10 cellular contexts compared by ENCODE assay signal in genomic region chr19:41409288-41409687, GRCh38. TPM values are rescaled to one million over a fixed set of nuclear protein-coding genes. Genes with fewer than 3 reads are reported as not detected.
DNase-seq lines count a peak whose midpoint lies in the region; ATAC-seq and TF ChIP-seq lines count a peak whose summit lies in the region.
"Had no signal": no experiment of that assay in that cellular context is flagged by ENCODE, and none has a peak within 500 bp of the region (broad histone marks: within the 10 kb centered on the region; RNA-seq: fewer than 3 reads in every experiment).

No MANE protein-coding gene starts in this region.

- intact Hi-C loops in CD14-positive monocyte (cut with micrococcal nuclease): no loop called here
- intact Hi-C loops in CD8-positive, alpha-beta T cell (cut with DNase I, micrococcal nuclease): no loop called here

- H3K4me3 Mint-ChIP-seq in CD14-positive monocyte: peak overlapping the region; percentile 54 to 61
- H3K4me3 Mint-ChIP-seq in CD8-positive, alpha-beta T cell: no peak overlapping the region
- H3K4me3 Mint-ChIP-seq: HFFc6 had no signal

- DNase-seq in CD14-positive monocyte (ENCODE audit: low spot score) (peak; percentile 79), NCI-H146 (lab: John Stamatoyannopoulos, UW) (peak; percentile 66), dermis blood vessel endothelial cell (peak; percentile 60), mesendoderm (peak; percentile 81), putamen (ENCODE audit: low spot score) (no peak), NCI-H446 treated with DMSO at 0.1 percent for 48 hours (lab: John Stamatoyannopoulos, UW) (no peak)
- no peak for DNase-seq in CD8-positive, alpha-beta T cell
- DNase-seq: activated naive CD4-positive, alpha-beta T cell treated with Interleukin-2 at 50 U/mL for 16 hours; HFFc6 had no signal

- peak overlapping the region; percentile 96 to 100 (median 99) for H3K27ac Mint-ChIP-seq in CD14-positive monocyte
- H3K27ac Mint-ChIP-seq in CD8-positive, alpha-beta T cell: no peak overlapping the region

- no peak overlapping the region for H2BK120ac ChIP-seq in mesendoderm (ENCODE audit: low read depth, low read length)

- TF ChIP-seq CTCF in CD14-positive monocyte (IDR thresholded peaks at IDR 0.05): no peak
- TF ChIP-seq CTCF in CD8-positive, alpha-beta T cell (IDR thresholded peaks at IDR 0.05): no peak

- no peaks in the 10 kb centered on the region for H3K79me2 ChIP-seq in mesendoderm (ENCODE audit: control insufficient read depth, insufficient read depth, low read length)

- H3K56ac ChIP-seq in mesendoderm (ENCODE audit: low read length): no peak overlapping the region

- no peaks in the 10 kb centered on the region for H3K9me3 ChIP-seq in CD8-positive, alpha-beta T cell (ENCODE audit: low read length)

- H3K9ac ChIP-seq in mesendoderm (ENCODE audit: low read length): no peak overlapping the region

- peaks cover 45 to 50% of the 10 kb centered on the region in 2 donors for H3K36me3 Mint-ChIP-seq in CD14-positive monocyte
- peaks cover 43% of the 10 kb centered on the region for H3K36me3 Mint-ChIP-seq in CD8-positive, alpha-beta T cell

- peaks cover 78% of the 10 kb centered on the region for H3K4me1 Mint-ChIP-seq in CD14-positive monocyte
- peaks cover 16% of the 10 kb centered on the region for H3K4me1 Mint-ChIP-seq in CD8-positive, alpha-beta T cell (ENCODE audit: low read depth)

- H2BK15ac ChIP-seq in mesendoderm (replicated peaks; ENCODE audit: low read depth): no peak overlapping the region

- H2BK5ac ChIP-seq in mesendoderm (ENCODE audit: low read length): no peak overlapping the region

- no peak overlapping the region for H3K4ac ChIP-seq in mesendoderm (ENCODE audit: low read depth, low read length)

- peaks cover 0 to 2% (median 0%) of the 10 kb centered on the region in 3 donors for H3K27me3 Mint-ChIP-seq in CD14-positive monocyte (ENCODE audit: low read depth in 3 of 3)
- H3K27me3 Mint-ChIP-seq in CD8-positive, alpha-beta T cell (ENCODE audit: low read depth): no peaks in the 10 kb centered on the region

- no peaks in the 10 kb centered on the region for H3K36me3 ChIP-seq in mesendoderm (ENCODE audit: control insufficient read depth, insufficient read depth, low read length)
- H3K36me3 ChIP-seq in CD8-positive, alpha-beta T cell (ENCODE audit: insufficient read depth, low read length): peaks cover 12% of the 10 kb centered on the region

- H3K79me1 ChIP-seq in mesendoderm (ENCODE audit: low read length): no peaks in the 10 kb centered on the region

- H3K23ac ChIP-seq in mesendoderm (ENCODE audit: low read length): no peak overlapping the region

- no peak overlapping the region for H3K4me3 ChIP-seq in mesendoderm (ENCODE audit: low read length)
- H3K4me3 ChIP-seq in CD8-positive, alpha-beta T cell (ENCODE audit: low read depth, low read length): no peak overlapping the region

- H4K5ac ChIP-seq in mesendoderm (ENCODE audit: low read length): no peak overlapping the region

- no peak overlapping the region for H3K18ac ChIP-seq in mesendoderm (ENCODE audit: low read length)

- no peak overlapping the region for H2AK5ac ChIP-seq in mesendoderm (ENCODE audit: low read length)

- no peak overlapping the region for H3K4me2 ChIP-seq in mesendoderm (ENCODE audit: low read length)

- WGBS in mesendoderm (ENCODE audit: extremely low coverage, insufficient coverage, low lambda C conversion rate): no CpG with 5 or more reads among the region's 4 CpGs

- no peak for ATAC-seq in HG02870 (IDR thresholded peaks at IDR 0.05; ENCODE audit: unreplicated experiment)
- ATAC-seq in CD8-positive, alpha-beta T cell: no peak

- CTCF ChIA-PET in CD8-positive, alpha-beta T cell (lab: Charles Lee): no interaction called here

- peaks cover 5% of the 10 kb centered on the region for H3K4me1 ChIP-seq in mesendoderm (ENCODE audit: control insufficient read depth, low read depth, low read length)
- peaks cover 9% of the 10 kb centered on the region for H3K4me1 ChIP-seq in CD8-positive, alpha-beta T cell (ENCODE audit: insufficient read depth, low read length)

- POLR2A ChIA-PET in CD8-positive, alpha-beta T cell (lab: Charles Lee): no interaction called here

- H3K27ac ChIP-seq in mesendoderm (ENCODE audit: low read depth, low read length): no peak overlapping the region
- H3K27ac ChIP-seq in CD8-positive, alpha-beta T cell (ENCODE audit: low read depth, low read length): no peak overlapping the region

- H3K9me3 Mint-ChIP-seq in CD14-positive monocyte: peaks cover 0 to 3% (median 0%) of the 10 kb centered on the region in 7 donors
- no peaks in the 10 kb centered on the region for H3K9me3 Mint-ChIP-seq in CD8-positive, alpha-beta T cell
- H3K9me3 Mint-ChIP-seq: HFFc6 had no signal

- no peaks in the 10 kb centered on the region for H3K27me3 ChIP-seq in mesendoderm (ENCODE audit: insufficient read depth, low read length, poor library complexity)
- no peaks in the 10 kb centered on the region for H3K27me3 ChIP-seq in CD8-positive, alpha-beta T cell (ENCODE audit: insufficient read depth, low read length)

- H4K8ac ChIP-seq in mesendoderm (ENCODE audit: low read depth, low read length): no peak overlapping the region

RNA-seq across cellular contexts. Expression of gene BCKDHA, which starts 11.7 kb away (rescaled TPM):
- polyA plus RNA-seq in CD14-positive monocyte: 10 to 100 TPM; 87.6 to 90.1 TPM
- 36.9 and 69.8 TPM in 2 replicates for total RNA-seq in dermis blood vessel endothelial cell
- 22.8 TPM for polyA plus RNA-seq in mesendoderm (2013, experiment 1 of 2)
- 22.6 TPM for polyA plus RNA-seq in mesendoderm (2013, experiment 2 of 2)
- total RNA-seq in CD8-positive, alpha-beta T cell: 10 to 100 TPM; 19.4 to 20.5 TPM

RNA-seq across cellular contexts. Expression of gene EXOSC5, which starts 12.1 kb away (rescaled TPM):
- 10 to 100 TPM; 40.5 to 58.7 TPM for polyA plus RNA-seq in CD14-positive monocyte
- total RNA-seq in dermis blood vessel endothelial cell: 8.8 and 11.9 TPM in 2 replicates
- polyA plus RNA-seq in mesendoderm (2013, experiment 1 of 2): 47.7 TPM
- 46.1 TPM for polyA plus RNA-seq in mesendoderm (2013, experiment 2 of 2)
- 1 to 10 TPM; 4.1 to 5.5 TPM for total RNA-seq in CD8-positive, alpha-beta T cell

RNA-seq across cellular contexts. Expression of gene B3GNT8, which starts 17.9 kb away (rescaled TPM):
- 10 to 100 TPM; 17.4 to 18.9 TPM for polyA plus RNA-seq in CD14-positive monocyte
- total RNA-seq in dermis blood vessel endothelial cell: 1.8 and 2.6 TPM in 2 replicates
- polyA plus RNA-seq in mesendoderm (2013, experiment 1 of 2): 1.7 TPM
- 1.3 TPM for polyA plus RNA-seq in mesendoderm (2013, experiment 2 of 2)
- 1 to 10 TPM; 1.8 to 3.4 TPM for total RNA-seq in CD8-positive, alpha-beta T cell

RNA-seq across cellular contexts. Expression of gene DMAC2, which starts 30.4 kb away (rescaled TPM):
- 10 to 100 TPM; 43.8 to 48.0 TPM for polyA plus RNA-seq in CD14-positive monocyte
- total RNA-seq in dermis blood vessel endothelial cell: 55.0 and 77.7 TPM in 2 replicates
- 70.8 TPM for polyA plus RNA-seq in mesendoderm (2013, experiment 1 of 2)
- 70.2 TPM for polyA plus RNA-seq in mesendoderm (2013, experiment 2 of 2)
- total RNA-seq in CD8-positive, alpha-beta T cell: 10 to 100 TPM; 23.2 to 25.7 TPM

RNA-seq across cellular contexts. Expression of gene TMEM91, which starts 33.0 kb away (rescaled TPM):
- 10 to 100 TPM; 29.1 to 34.9 TPM for polyA plus RNA-seq in CD14-positive monocyte
- 4.7 and 9.2 TPM in 2 replicates for total RNA-seq in dermis blood vessel endothelial cell
- polyA plus RNA-seq in mesendoderm (2013, experiment 1 of 2): 3.0 TPM
- polyA plus RNA-seq in mesendoderm (2013, experiment 2 of 2): 2.9 TPM
- 1 to 10 TPM; 7.8 to 9.7 TPM for total RNA-seq in CD8-positive, alpha-beta T cell

Comparison
In these comparisons a context has a peak if more than half of its experiments do, and no peak if none do; other contexts are left out.
1. DNase-seq: peak in CD14-positive monocyte (single experiment), NCI-H146 (single experiment), dermis blood vessel endothelial cell (single experiment) and mesendoderm (single experiment); none in putamen (single experiment), CD8-positive, alpha-beta T cell (0 of 7) and NCI-H446 treated with DMSO at 0.1 percent for 48 hours (single experiment).